ENCODE assay signal across 13 cellular contexts in genomic region chr22:44047891-44048301, GRCh38. TPM values are rescaled to one million over a fixed set of nuclear protein-coding genes. Genes with fewer than 3 reads are reported as not detected.
DNase-seq lines count a peak whose midpoint lies in the region; ATAC-seq and TF ChIP-seq lines count a peak whose summit lies in the region.
"Had no signal": no experiment of that assay in that cellular context is flagged by ENCODE, and none has a peak within 500 bp of the region (broad histone marks: within the 10 kb centered on the region; RNA-seq: fewer than 3 reads in every experiment).

No MANE protein-coding gene starts in this region.

- no peaks in the 10 kb centered on the region for H3K9me3 Mint-ChIP-seq in activated T-helper 17 cell treated with anti-CD3 and anti-CD28 coated beads, Interleukin-2, amount 50 U/mL, for 72 hours
- no peaks in the 10 kb centered on the region for H3K9me3 Mint-ChIP-seq in stimulated activated effector memory CD8-positive, alpha-beta T cell treated with anti-CD3 and anti-CD28 coated beads, Interleukin-12 subunit alpha, Interleukin-12 subunit beta, amount 100 ng/mL, for 72 hours
- H3K9me3 Mint-ChIP-seq: HFFc6 had no signal

- no peak for TF ChIP-seq CTCF in heart right ventricle (IDR thresholded peaks at IDR 0.05)

- 76 to 82% methylated on average over 9 of the region's 9 CpGs for WGBS in heart right ventricle, 2 donors

- H3K36me3 Mint-ChIP-seq in activated T-helper 17 cell treated with anti-CD3 and anti-CD28 coated beads, Interleukin-2, amount 50 U/mL, for 72 hours (ENCODE audit: low read depth): no peaks in the 10 kb centered on the region
- peaks cover 7% of the 10 kb centered on the region for H3K36me3 Mint-ChIP-seq in stimulated activated effector memory CD8-positive, alpha-beta T cell treated with anti-CD3 and anti-CD28 coated beads, Interleukin-12 subunit alpha, Interleukin-12 subunit beta, amount 100 ng/mL, for 72 hours

- peaks cover 0 to 5% (median 0%) of the 10 kb centered on the region in 11 donors for H3K9me3 ChIP-seq in heart right ventricle
- H3K9me3 ChIP-seq: BE2C had no signal

- H3K27ac ChIP-seq in heart right ventricle: peak overlapping the region in 7 of 10 donors; percentile 1 to 64 (median 28)

- peak in 1 of 8 donors; percentile 17 for ATAC-seq in heart right ventricle
- no peak for ATAC-seq in Right ventricle myocardium inferior
- ATAC-seq in GM21619 (IDR thresholded peaks at IDR 0.05; ENCODE audit: unreplicated experiment): peak; percentile 51
- ATAC-seq in activated T-helper 17 cell treated with anti-CD3 and anti-CD28 coated beads, Interleukin-2, amount 50 U/mL, for 72 hours (replicated peaks): peak; percentile 21
- peak; percentile 62 for ATAC-seq in stimulated activated effector memory CD8-positive, alpha-beta T cell treated with anti-CD3 and anti-CD28 coated beads, Interleukin-12 subunit alpha, Interleukin-12 subunit beta, amount 100 ng/mL, for 72 hours

- H3K36me3 ChIP-seq in heart right ventricle: peaks cover 0 to 12% (median 0%) of the 10 kb centered on the region in 9 donors
- H3K36me3 ChIP-seq: BE2C had no signal

- H3K27me3 ChIP-seq in heart right ventricle: no peaks in the 10 kb centered on the region
- H3K27me3 ChIP-seq: BE2C had no signal

- peaks cover 3 to 69% (median 50%) of the 10 kb centered on the region in 9 donors for H3K4me1 ChIP-seq in heart right ventricle

- H3K4me3 ChIP-seq in heart right ventricle: peak overlapping the region in 3 of 10 donors; percentile 10 to 20 (median 15)

- peaks cover 13% of the 10 kb centered on the region for H3K4me1 Mint-ChIP-seq in activated T-helper 17 cell treated with anti-CD3 and anti-CD28 coated beads, Interleukin-2, amount 50 U/mL, for 72 hours
- peaks cover 45% of the 10 kb centered on the region for H3K4me1 Mint-ChIP-seq in stimulated activated effector memory CD8-positive, alpha-beta T cell treated with anti-CD3 and anti-CD28 coated beads, Interleukin-12 subunit alpha, Interleukin-12 subunit beta, amount 100 ng/mL, for 72 hours

- H3K27me3 Mint-ChIP-seq in activated T-helper 17 cell treated with anti-CD3 and anti-CD28 coated beads, Interleukin-2, amount 50 U/mL, for 72 hours: no peaks in the 10 kb centered on the region

- DNase-seq in heart right ventricle (no peak), Right ventricle myocardium inferior (ENCODE audit: missing footprints) (no peak), dermis blood vessel endothelial cell (no peak), midbrain (lab: John Stamatoyannopoulos, UW) (no peak), AG08396 (ENCODE audit: low spot score) (no peak)
- peak in 1 of 2 donors; percentile 52 for DNase-seq in stimulated activated effector memory CD8-positive, alpha-beta T cell treated with anti-CD3 and anti-CD28 coated beads, Interleukin-12 subunit alpha, Interleukin-12 subunit beta, amount 100 ng/mL, for 72 hours (ENCODE audit: low spot score in 2 of 2)
- DNase-seq: BE2C; HFFc6; hypothalamus; NCI-H2171 treated with DMSO at 0.1 percent for 48 hours; stimulated activated naive CD4-positive, alpha-beta T cell treated with Interleukin-2 at 50 U/mL for 16 hours had no signal

- intact Hi-C loops in heart right ventricle (cut with DNase I) (no loop called here), Right ventricle myocardium inferior (cut with DNase I) (loop anchor here (5.0 kb wide), 1 partner anchor 34 kb away; no protein-coding TSS in a partner anchor)

- H3K27ac Mint-ChIP-seq in activated T-helper 17 cell treated with anti-CD3 and anti-CD28 coated beads, Interleukin-2, amount 50 U/mL, for 72 hours: peak overlapping the region; percentile 79
- peak overlapping the region; percentile 81 for H3K27ac Mint-ChIP-seq in stimulated activated effector memory CD8-positive, alpha-beta T cell treated with anti-CD3 and anti-CD28 coated beads, Interleukin-12 subunit alpha, Interleukin-12 subunit beta, amount 100 ng/mL, for 72 hours
- H3K27ac Mint-ChIP-seq: HFFc6 had no signal

- peak overlapping the region; percentile 61 for H3K4me3 Mint-ChIP-seq in activated T-helper 17 cell treated with anti-CD3 and anti-CD28 coated beads, Interleukin-2, amount 50 U/mL, for 72 hours
- peak overlapping the region; percentile 59 for H3K4me3 Mint-ChIP-seq in stimulated activated effector memory CD8-positive, alpha-beta T cell treated with anti-CD3 and anti-CD28 coated beads, Interleukin-12 subunit alpha, Interleukin-12 subunit beta, amount 100 ng/mL, for 72 hours
- H3K4me3 Mint-ChIP-seq: HFFc6 had no signal

RNA-seq across cellular contexts. Expression of gene PARVB, which starts 23.8 kb away (rescaled TPM):
- total RNA-seq in heart right ventricle (100 to 1,000 TPM in 4 of 10 donors, 10 to 100 TPM in 6; 53.9 to 201 (median 92.3) TPM), Right ventricle myocardium inferior (197 TPM), dermis blood vessel endothelial cell (102 and 247 TPM in 2 replicates)
- 10 to 100 TPM; 46.7 to 69.9 TPM for polyA plus RNA-seq in heart right ventricle
- total RNA-seq in activated T-helper 17 cell treated with anti-CD3 and anti-CD28 coated beads, Interleukin-2, amount 50 U/mL, for 72 hours: 10 to 100 TPM; 50.2 to 66.1 TPM
